ENCODE assay signal across 8 cellular contexts in the genomic region with DNA sequence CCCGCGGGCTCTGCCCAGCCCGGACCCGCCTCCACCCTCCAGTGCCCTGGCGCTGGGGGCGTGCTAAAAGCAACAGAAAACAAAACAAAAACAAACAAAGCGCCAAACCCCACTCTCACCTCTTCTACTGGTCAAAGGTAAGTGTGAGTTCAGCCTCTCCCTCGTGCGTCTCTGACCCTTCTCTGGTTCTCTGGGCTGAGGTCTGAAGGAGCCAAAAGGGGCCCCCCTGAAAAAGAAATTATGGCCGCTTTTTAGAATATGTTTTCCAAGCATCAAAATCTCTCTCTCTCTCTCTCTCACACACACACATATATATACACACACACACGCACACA.
DNase-seq lines count a peak whose midpoint lies in the region; ATAC-seq lines count a peak whose summit lies in the region.

No MANE protein-coding gene starts in this region.

- no peaks in the 10 kb centered on the region for H3K9me3 ChIP-seq in iPS-18c (ENCODE audit: control insufficient read depth, insufficient read depth, low read length)

- H3K4me1 Mint-ChIP-seq in activated CD4-positive, alpha-beta T cell treated with anti-CD3 and anti-CD28 coated beads, Interleukin-2, amount 10 ng/mL, durations not matched to agents 24 days and 14 days, result peaks cover 15% of the 10 kb centered on the region
- H3K4me1 Mint-ChIP-seq in activated T-helper 1 cell treated with anti-CD3 and anti-CD28 coated beads, Interleukin-12 subunit alpha, Interleukin-12 subunit beta, Interleukin-2, Interleukin-4 antibody, amounts not matched to agents 30 ng/mL and 10 ng/mL and 1 ng/mL, durations not matched to agents 14 hours and 24 hours and 36 hours (ENCODE audit: low read depth), result peaks cover 23% of the 10 kb centered on the region
- peaks cover 21% of the 10 kb centered on the region for H3K4me1 Mint-ChIP-seq in stimulated activated naive CD8-positive, alpha-beta T cell treated with anti-CD3 and anti-CD28 coated beads, Interleukin-15, amount 100 ng/mL, for 72 hours

- intact Hi-C loops in activated CD4-positive, alpha-beta T cell treated with anti-CD3 and anti-CD28 coated beads, Interleukin-2, amount 10 ng/mL, durations not matched to agents 24 days and 14 days (cut with micrococcal nuclease), result loop anchor here (1.0 to 5.0 kb wide), 5 partner anchors 413 to 1088 kb away; no protein-coding TSS in a partner anchor
- intact Hi-C loops in activated T-helper 1 cell treated with anti-CD3 and anti-CD28 coated beads, Interleukin-12 subunit alpha, Interleukin-12 subunit beta, Interleukin-2, Interleukin-4 antibody, amounts not matched to agents 30 ng/mL and 10 ng/mL and 1 ng/mL, durations not matched to agents 14 hours and 24 hours and 36 hours (cut with micrococcal nuclease), result loop anchor here (1.0 to 5.0 kb wide), 2 partner anchors 868 to 1332 kb away; a partner anchor contains a TSS

- peak overlapping the region; percentile 68 for H3K4me3 Mint-ChIP-seq in activated CD4-positive, alpha-beta T cell treated with anti-CD3 and anti-CD28 coated beads, Interleukin-2, amount 10 ng/mL, durations not matched to agents 24 days and 14 days
- peak overlapping the region; percentile 45 for H3K4me3 Mint-ChIP-seq in activated T-helper 1 cell treated with anti-CD3 and anti-CD28 coated beads, Interleukin-12 subunit alpha, Interleukin-12 subunit beta, Interleukin-2, Interleukin-4 antibody, amounts not matched to agents 30 ng/mL and 10 ng/mL and 1 ng/mL, durations not matched to agents 14 hours and 24 hours and 36 hours
- peak overlapping the region; percentile 75 to 87 for H3K4me3 Mint-ChIP-seq in stimulated activated naive CD8-positive, alpha-beta T cell treated with anti-CD3 and anti-CD28 coated beads, Interleukin-15, amount 100 ng/mL, for 72 hours

- DNase-seq in activated CD4-positive, alpha-beta T cell treated with anti-CD3 and anti-CD28 coated beads, Interleukin-2, amount 10 ng/mL, durations not matched to agents 24 days and 14 days, result no peak
- no peak for DNase-seq in activated CD4-positive, alpha-beta T cell treated with anti-CD3 and anti-CD28 coated beads for 4 hours
- no peak for DNase-seq in activated T-helper 1 cell treated with anti-CD3 and anti-CD28 coated beads, Interleukin-12 subunit alpha, Interleukin-12 subunit beta, Interleukin-2, Interleukin-4 antibody, amounts not matched to agents 30 ng/mL and 10 ng/mL and 1 ng/mL, durations not matched to agents 14 hours and 24 hours and 36 hours (ENCODE audit: low spot score)
- no peak for DNase-seq in stimulated activated naive CD8-positive, alpha-beta T cell treated with anti-CD3 and anti-CD28 coated beads, Interleukin-15, amount 100 ng/mL, for 72 hours
- no peak for DNase-seq in stimulated activated CD4-positive, alpha-beta T cell treated with anti-CD3 and anti-CD28 coated beads, Interleukin-2, amount 100 ng/mL, for 48 hours

- no peak for ATAC-seq in stimulated activated naive CD8-positive, alpha-beta T cell treated with anti-CD3 and anti-CD28 coated beads, Interleukin-15, amount 100 ng/mL, for 72 hours
- no peak for ATAC-seq in GM18498 (IDR thresholded peaks at IDR 0.05; ENCODE audit: unreplicated experiment)
- ATAC-seq in HG03378 (IDR thresholded peaks at IDR 0.05; ENCODE audit: unreplicated experiment), result no peak

- no peaks in the 10 kb centered on the region for H3K36me3 Mint-ChIP-seq in activated CD4-positive, alpha-beta T cell treated with anti-CD3 and anti-CD28 coated beads, Interleukin-2, amount 10 ng/mL, durations not matched to agents 24 days and 14 days (ENCODE audit: low read depth)
- H3K36me3 Mint-ChIP-seq in activated T-helper 1 cell treated with anti-CD3 and anti-CD28 coated beads, Interleukin-12 subunit alpha, Interleukin-12 subunit beta, Interleukin-2, Interleukin-4 antibody, amounts not matched to agents 30 ng/mL and 10 ng/mL and 1 ng/mL, durations not matched to agents 14 hours and 24 hours and 36 hours (ENCODE audit: low read depth), result peaks cover 3% of the 10 kb centered on the region

- H3K4me3 ChIP-seq in iPS-18c (ENCODE audit: insufficient read depth, low read depth, low read length), result peak overlapping the region; percentile 29; the same call in 1 of the 2 replicates

- H3K27ac Mint-ChIP-seq in activated CD4-positive, alpha-beta T cell treated with anti-CD3 and anti-CD28 coated beads, Interleukin-2, amount 10 ng/mL, durations not matched to agents 24 days and 14 days, result no peak overlapping the region
- peak overlapping the region; percentile 7 for H3K27ac Mint-ChIP-seq in activated T-helper 1 cell treated with anti-CD3 and anti-CD28 coated beads, Interleukin-12 subunit alpha, Interleukin-12 subunit beta, Interleukin-2, Interleukin-4 antibody, amounts not matched to agents 30 ng/mL and 10 ng/mL and 1 ng/mL, durations not matched to agents 14 hours and 24 hours and 36 hours
- H3K27ac Mint-ChIP-seq in stimulated activated naive CD8-positive, alpha-beta T cell treated with anti-CD3 and anti-CD28 coated beads, Interleukin-15, amount 100 ng/mL, for 72 hours, result no peak overlapping the region

- H3K9me3 Mint-ChIP-seq in activated CD4-positive, alpha-beta T cell treated with anti-CD3 and anti-CD28 coated beads, Interleukin-2, amount 10 ng/mL, durations not matched to agents 24 days and 14 days, result no peaks in the 10 kb centered on the region
- H3K9me3 Mint-ChIP-seq in activated T-helper 1 cell treated with anti-CD3 and anti-CD28 coated beads, Interleukin-12 subunit alpha, Interleukin-12 subunit beta, Interleukin-2, Interleukin-4 antibody, amounts not matched to agents 30 ng/mL and 10 ng/mL and 1 ng/mL, durations not matched to agents 14 hours and 24 hours and 36 hours, result no peaks in the 10 kb centered on the region
- no peaks in the 10 kb centered on the region for H3K9me3 Mint-ChIP-seq in stimulated activated naive CD8-positive, alpha-beta T cell treated with anti-CD3 and anti-CD28 coated beads, Interleukin-15, amount 100 ng/mL, for 72 hours

- H3K27me3 Mint-ChIP-seq in activated CD4-positive, alpha-beta T cell treated with anti-CD3 and anti-CD28 coated beads, Interleukin-2, amount 10 ng/mL, durations not matched to agents 24 days and 14 days, result peaks cover 87% of the 10 kb centered on the region
- H3K27me3 Mint-ChIP-seq in activated T-helper 1 cell treated with anti-CD3 and anti-CD28 coated beads, Interleukin-12 subunit alpha, Interleukin-12 subunit beta, Interleukin-2, Interleukin-4 antibody, amounts not matched to agents 30 ng/mL and 10 ng/mL and 1 ng/mL, durations not matched to agents 14 hours and 24 hours and 36 hours (ENCODE audit: insufficient read depth), result peaks cover 52% of the 10 kb centered on the region
- peaks cover 84% of the 10 kb centered on the region for H3K27me3 Mint-ChIP-seq in stimulated activated naive CD8-positive, alpha-beta T cell treated with anti-CD3 and anti-CD28 coated beads, Interleukin-15, amount 100 ng/mL, for 72 hours
